2 cellular contexts compared by ENCODE assay signal in the genomic region with DNA sequence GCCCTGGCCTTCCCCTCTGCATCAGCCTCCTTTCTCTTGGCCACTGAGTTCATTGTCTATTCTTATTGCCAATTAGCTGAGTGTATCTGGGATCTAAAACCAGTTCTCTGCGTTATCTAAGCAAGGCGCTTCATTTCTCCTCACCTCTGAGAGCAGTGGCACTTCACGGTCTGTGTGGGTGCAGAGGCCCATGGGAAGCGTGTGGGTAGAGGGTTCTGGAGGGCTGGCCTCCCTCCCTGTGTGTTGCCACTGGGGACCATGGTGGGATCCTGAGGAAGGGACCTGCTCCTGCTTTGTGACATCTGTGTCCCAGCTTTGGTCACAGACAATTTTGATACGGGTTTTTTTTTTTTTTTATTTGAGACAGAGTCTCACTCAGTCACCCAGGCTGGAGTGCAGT.
A peak's percentile ranks its signal among the peaks of the same experiment; 100 is the strongest.
TF ChIP-seq lines count a peak whose summit lies in the region.

No MANE protein-coding gene starts in this region.

TF ChIP-seq in GM23338, 12 proteins besides CTCF, POLR2A, EP300 and RAD21:
- TF ChIP-seq EZH2phosphoT487 (IDR thresholded peaks at IDR 0.05; ENCODE audit: unreplicated experiment) (no peak), POLR2AphosphoS5 (IDR thresholded peaks at IDR 0.05; ENCODE audit: low read depth) (no peak), EZH2 (IDR thresholded peaks at IDR 0.05; ENCODE audit: low read depth, unreplicated experiment) (no peak)

TF ChIP-seq in GM12878, 131 proteins besides CTCF, POLR2A, EP300 and RAD21:
- TF ChIP-seq EED (IDR thresholded peaks at IDR 0.05; ENCODE audit: low read depth): no peak
- peak; percentile 26; the same call in 1 of the 2 replicates for TF ChIP-seq PML (IDR thresholded peaks at IDR 0.05; ENCODE audit: low read length)
- TF ChIP-seq RCOR1 (conservative IDR thresholded peaks at IDR 0.05; ENCODE audit: low read depth, low read length): no peak
- peak; percentile 61; the same call in 1 of the 2 replicates for TF ChIP-seq POLR2AphosphoS5 (IDR thresholded peaks at IDR 0.05; ENCODE audit: low read length)
- peak; percentile 72; the same call in 1 of the 2 replicates for TF ChIP-seq POLR2AphosphoS2 (IDR thresholded peaks at IDR 0.05; ENCODE audit: low read depth, low read length)
- TF ChIP-seq MYB (IDR thresholded peaks at IDR 0.05; ENCODE audit: borderline replicate concordance, low read depth, low read length): no peak
- TF ChIP-seq MEF2B (IDR thresholded peaks at IDR 0.05; ENCODE audit: partially characterized antibody, poor library complexity, severe bottlenecking): no peak
